In the genomic region with DNA sequence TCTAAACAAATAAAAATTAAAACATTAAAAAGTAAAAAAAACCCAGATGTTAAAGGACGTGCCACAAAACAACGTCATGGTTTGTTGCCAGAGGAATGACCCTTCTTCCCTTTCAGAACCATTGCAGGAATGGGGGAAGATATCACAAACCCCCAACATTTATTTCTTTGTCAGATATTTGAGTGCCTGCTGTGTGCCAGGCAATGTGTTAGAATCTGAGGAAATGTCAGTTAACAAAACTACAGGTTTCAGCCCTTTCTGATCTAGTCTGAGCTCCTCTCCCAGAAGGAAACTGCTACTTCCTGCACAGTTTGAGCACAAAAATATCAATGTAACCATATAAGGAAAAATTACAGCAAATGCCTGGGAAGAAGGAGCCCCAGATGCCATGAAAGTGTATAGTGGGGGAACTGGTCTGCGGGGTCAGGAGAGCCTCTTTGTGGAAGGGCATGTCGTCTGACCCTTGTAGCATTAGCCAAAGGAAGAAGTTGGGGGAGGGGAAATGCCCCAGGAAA, we compare ENCODE assay signal across 29 cellular contexts. TPM values are rescaled to one million over a fixed set of nuclear protein-coding genes. Genes with fewer than 3 reads are reported as not detected.
DNase-seq lines count a peak whose midpoint lies in the region; ATAC-seq, FAIRE-seq and TF ChIP-seq lines count a peak whose summit lies in the region.
"Had no signal": no experiment of that assay in that cellular context is flagged by ENCODE, and none has a peak within 500 bp of the region (broad histone marks: within the 10 kb centered on the region; RNA-seq: fewer than 3 reads in every experiment).

No MANE protein-coding gene starts in this region.

- H3K56ac ChIP-seq in IMR-90 (ENCODE audit: extremely low read depth, insufficient read depth, low read length) = peak overlapping the region; percentile 57

- 0 out of 2 replicates have a peak, but pooled peaks have one; percentile 47 for ATAC-seq in IMR-90 (ENCODE audit: low read depth)
- ATAC-seq: gastrocnemius medialis, natural killer cell had no signal

- H3K4me3 ChIP-seq in IMR-90 (ENCODE audit: insufficient read depth, low read depth, low read length) (no peak overlapping the region), small intestine (ENCODE audit: low read depth in 1 of 2, low read length in 2 of 2) (no peak overlapping the region)
- H3K4me3 ChIP-seq: adrenal gland, esophagus muscularis mucosa, gastrocnemius medialis, left ventricle myocardium inferior, MG63, right atrium auricular region, stomach, tibial artery had no signal

- peak overlapping the region; percentile 5; the same call in 1 of the 2 replicates for H3K18ac ChIP-seq in IMR-90 (ENCODE audit: low read depth, low read length)

- TF ChIP-seq RAD21 in IMR-90 (IDR thresholded peaks at IDR 0.05; ENCODE audit: low read length) = no peak

- no peak for TF ChIP-seq POLR2A in IMR-90 (IDR thresholded peaks at IDR 0.05; ENCODE audit: low read depth, low read length)

- H4K91ac ChIP-seq in IMR-90 (ENCODE audit: insufficient read depth, low read depth, low read length) = peak overlapping the region; percentile 86

- H2BK20ac ChIP-seq in IMR-90 (ENCODE audit: low read depth, low read length) = peak overlapping the region; percentile 90; the same call in 1 of the 2 replicates

- H3K4me1 ChIP-seq in IMR-90 (ENCODE audit: control insufficient read depth, insufficient read depth, low read length) (peaks cover 5% of the 10 kb centered on the region), small intestine (ENCODE audit: control insufficient read depth in 2 of 2, insufficient read depth in 1 of 2, low read depth in 1 of 2, low read length in 1 of 2) (peaks cover 0 to 2% of the 10 kb centered on the region in 2 donors)
- H3K4me1 ChIP-seq: gastrocnemius medialis, parathyroid adenoma, tibial artery had no signal

- H2AFZ ChIP-seq in IMR-90 (replicated peaks; ENCODE audit: low read length, poor library complexity) = peak overlapping the region; percentile 82
- H2AFZ ChIP-seq: parathyroid adenoma had no signal

- CTCF ChIA-PET in activated naive CD4-positive, alpha-beta T cell treated with anti-CD3 and anti-CD28 coated beads, Interleukin-2, amount 10 ng/mL, durations not matched to agents 7 days and 5 days (lab: Charles Lee) = interaction anchor here (0.7 to 3.2 kb wide), 6 partner anchors 9 to 160 kb away, joined by 3 to 14 read pairs (median 4); a partner anchor contains a TSS
- CTCF ChIA-PET in activated naive CD4-positive, alpha-beta T cell treated with anti-CD3 and anti-CD28 coated beads for 36 hours (lab: Charles Lee) = interaction anchor here (0.7 to 1.2 kb wide), 2 partner anchors 9 to 20 kb away, joined by 3 read pairs; no protein-coding TSS in a partner anchor
- CTCF ChIA-PET in IMR-90 (lab: Yijun Ruan, JAX) = no interaction called here

- H4K5ac ChIP-seq in IMR-90 (ENCODE audit: low read depth, low read length) = peak overlapping the region; percentile 41

- peak overlapping the region; percentile 88; the same call in 1 of the 2 replicates for H3K23ac ChIP-seq in IMR-90 (ENCODE audit: low read depth, low read length)

- H3K14ac ChIP-seq in IMR-90 (replicated peaks; ENCODE audit: low read depth, low read length) = peak overlapping the region; percentile 91

- no peak for FAIRE-seq in small intestine (lab: Jason Lieb, UNC)
- FAIRE-seq: islet of Langerhans had no signal

- peak overlapping the region; percentile 79 to 93 for H4K8ac ChIP-seq in IMR-90 (ENCODE audit: low read depth in 2 of 2, low read length in 2 of 2)

- H3K9me3 ChIP-seq in IMR-90 (ENCODE audit: control insufficient read depth, insufficient read depth, low read length) = no peaks in the 10 kb centered on the region
- no peaks in the 10 kb centered on the region for H3K9me3 ChIP-seq in small intestine (ENCODE audit: control insufficient read depth, low read depth)
- H3K9me3 ChIP-seq: adrenal gland, esophagus muscularis mucosa, gastrocnemius medialis, left ventricle myocardium inferior, MG63, right atrium auricular region, stomach, tibial artery had no signal

- H3K9ac ChIP-seq in IMR-90 (ENCODE audit: low read depth, low read length) = peak overlapping the region; percentile 3; the same call in 1 of the 2 replicates
- H3K9ac ChIP-seq: parathyroid adenoma had no signal

- intact Hi-C loops in activated naive CD4-positive, alpha-beta T cell treated with anti-CD3 and anti-CD28 coated beads for 36 hours (cut with micrococcal nuclease) = no loop called here
- intact Hi-C loops in IMR-90 (cut with micrococcal nuclease) = no loop called here
- intact Hi-C loops in activated T-helper 2 cell treated with anti-CD3 and anti-CD28 coated beads, Interferon-gamma antibody, Interleukin-2, Interleukin-4, amounts not matched to agents 10 μg/mL and 5 μg/mL and 100 μg/mL, durations not matched to agents 14 hours and 24 hours and 36 hours (cut with micrococcal nuclease) = no loop called here

- H3K4me2 ChIP-seq in IMR-90 (ENCODE audit: low read depth, low read length) = no peak overlapping the region

- TF ChIP-seq CTCF in IMR-90 (conservative IDR thresholded peaks at IDR 0.05; ENCODE audit: low read depth, low read length) = no peak
- no peak for TF ChIP-seq CTCF in nephron progenitor cell (IDR thresholded peaks at IDR 0.05)

- H2AK9ac ChIP-seq in IMR-90 (replicated peaks; ENCODE audit: low read depth, low read length, poor library complexity) = peak overlapping the region; percentile 68

- peak overlapping the region; percentile 43 for H2BK5ac ChIP-seq in IMR-90 (ENCODE audit: low read depth, low read length, poor library complexity, severe bottlenecking)

- no peaks in the 10 kb centered on the region for H4K20me1 ChIP-seq in IMR-90 (ENCODE audit: insufficient read depth, low read length)

- peaks cover 28% of the 10 kb centered on the region for H3K4me1 Mint-ChIP-seq in activated naive CD4-positive, alpha-beta T cell treated with anti-CD3 and anti-CD28 coated beads, Interleukin-2, amount 10 ng/mL, durations not matched to agents 7 days and 5 days
- peaks cover 17% of the 10 kb centered on the region for H3K4me1 Mint-ChIP-seq in activated naive CD4-positive, alpha-beta T cell treated with anti-CD3 and anti-CD28 coated beads for 36 hours (ENCODE audit: low read depth)
- H3K4me1 Mint-ChIP-seq in activated T-helper 2 cell treated with anti-CD3 and anti-CD28 coated beads, Interferon-gamma antibody, Interleukin-2, Interleukin-4, amounts not matched to agents 10 μg/mL and 5 μg/mL and 100 μg/mL, durations not matched to agents 14 hours and 24 hours and 36 hours (ENCODE audit: low read depth) = peaks cover 11% of the 10 kb centered on the region
- H3K4me1 Mint-ChIP-seq in nephron progenitor cell = peaks cover 17% of the 10 kb centered on the region
- H3K4me1 Mint-ChIP-seq: natural killer cell had no signal

- DNase-seq in activated naive CD4-positive, alpha-beta T cell treated with anti-CD3 and anti-CD28 coated beads, Interleukin-2, amount 10 ng/mL, durations not matched to agents 7 days and 5 days = no peak
- no peak for DNase-seq in activated naive CD4-positive, alpha-beta T cell treated with anti-CD3 and anti-CD28 coated beads for 36 hours
- DNase-seq in IMR-90 = no peak
- DNase-seq in activated T-helper 2 cell treated with anti-CD3 and anti-CD28 coated beads, Interferon-gamma antibody, Interleukin-2, Interleukin-4, amounts not matched to agents 10 μg/mL and 5 μg/mL and 100 μg/mL, durations not matched to agents 14 hours and 24 hours and 36 hours (ENCODE audit: low spot score) = no peak
- DNase-seq in nephron progenitor cell = no peak
- no peak for DNase-seq in small intestine
- no peak for DNase-seq in iPS-NIHi11 (ENCODE audit: low spot score)
- DNase-seq in HuH-7 (ENCODE audit: low spot score) = no peak
- DNase-seq: ACHN; activated CD4-positive, CD25-positive, alpha-beta regulatory T cell treated with anti-CD3 and anti-CD28 coated beads, Interleukin-2, amount 50 U/mL, for 72 hours; adrenal gland; brain microvascular endothelial cell; C1 segment of cervical spinal cord; effector memory CD4-positive, alpha-beta T cell; gastrocnemius medialis; left ventricle myocardium inferior; MG63; midbrain; natural killer cell; NCI-H1417 treated with DMSO at 0.1 percent for 48 hours; NCI-H2081 treated with DMSO at 0.1 percent for 48 hours; NCI-H82; stimulated activated CD4-positive, alpha-beta T cell treated with anti-CD3 and anti-CD28 coated beads, Interleukin-15, amount 100 ng/mL, for 24 hours; stomach; tibial artery had no signal

- peak overlapping the region; percentile 53 for H3K27ac Mint-ChIP-seq in activated naive CD4-positive, alpha-beta T cell treated with anti-CD3 and anti-CD28 coated beads, Interleukin-2, amount 10 ng/mL, durations not matched to agents 7 days and 5 days
- no peak overlapping the region for H3K27ac Mint-ChIP-seq in activated naive CD4-positive, alpha-beta T cell treated with anti-CD3 and anti-CD28 coated beads for 36 hours
- peak overlapping the region; percentile 31 for H3K27ac Mint-ChIP-seq in activated T-helper 2 cell treated with anti-CD3 and anti-CD28 coated beads, Interferon-gamma antibody, Interleukin-2, Interleukin-4, amounts not matched to agents 10 μg/mL and 5 μg/mL and 100 μg/mL, durations not matched to agents 14 hours and 24 hours and 36 hours
- peak overlapping the region; percentile 65 for H3K27ac Mint-ChIP-seq in nephron progenitor cell
- H3K27ac Mint-ChIP-seq: natural killer cell had no signal

- H2BK15ac ChIP-seq in IMR-90 (ENCODE audit: low read depth, low read length) = peak overlapping the region; percentile 92; the same call in 1 of the 3 replicates

- H3K9me3 Mint-ChIP-seq in activated naive CD4-positive, alpha-beta T cell treated with anti-CD3 and anti-CD28 coated beads, Interleukin-2, amount 10 ng/mL, durations not matched to agents 7 days and 5 days = no peaks in the 10 kb centered on the region
- no peaks in the 10 kb centered on the region for H3K9me3 Mint-ChIP-seq in activated naive CD4-positive, alpha-beta T cell treated with anti-CD3 and anti-CD28 coated beads for 36 hours
- H3K9me3 Mint-ChIP-seq in activated T-helper 2 cell treated with anti-CD3 and anti-CD28 coated beads, Interferon-gamma antibody, Interleukin-2, Interleukin-4, amounts not matched to agents 10 μg/mL and 5 μg/mL and 100 μg/mL, durations not matched to agents 14 hours and 24 hours and 36 hours = no peaks in the 10 kb centered on the region
- no peaks in the 10 kb centered on the region for H3K9me3 Mint-ChIP-seq in nephron progenitor cell
- H3K9me3 Mint-ChIP-seq: natural killer cell had no signal

- no peaks in the 10 kb centered on the region for H3K27me3 Mint-ChIP-seq in activated naive CD4-positive, alpha-beta T cell treated with anti-CD3 and anti-CD28 coated beads, Interleukin-2, amount 10 ng/mL, durations not matched to agents 7 days and 5 days
- H3K27me3 Mint-ChIP-seq in activated naive CD4-positive, alpha-beta T cell treated with anti-CD3 and anti-CD28 coated beads for 36 hours (ENCODE audit: low read depth) = no peaks in the 10 kb centered on the region
- no peaks in the 10 kb centered on the region for H3K27me3 Mint-ChIP-seq in activated T-helper 2 cell treated with anti-CD3 and anti-CD28 coated beads, Interferon-gamma antibody, Interleukin-2, Interleukin-4, amounts not matched to agents 10 μg/mL and 5 μg/mL and 100 μg/mL, durations not matched to agents 14 hours and 24 hours and 36 hours (ENCODE audit: low read depth)
- no peaks in the 10 kb centered on the region for H3K27me3 Mint-ChIP-seq in nephron progenitor cell (ENCODE audit: low read depth, poor library complexity)

- H2BK120ac ChIP-seq in IMR-90 (ENCODE audit: low read depth, low read length) = peak overlapping the region; percentile 85

- no CpG with 5 or more reads among the region's 4 CpGs for WGBS in IMR-90 (ENCODE audit: extremely low coverage in 2 of 2, insufficient read length in 1 of 2), 2 experiments
- WGBS in small intestine, 3 donors = 63 to 84% (median 83%) methylated on average over 4 of the region's 4 CpGs

- H3K36me3 ChIP-seq in IMR-90 (ENCODE audit: control insufficient read depth, insufficient read depth, low read length) = peaks cover 11% of the 10 kb centered on the region; the same call in 1 of the 2 replicates
- H3K36me3 ChIP-seq in small intestine (ENCODE audit: control insufficient read depth in 2 of 2, insufficient read depth in 2 of 2, low read length in 2 of 2) = peaks cover 2 to 6% of the 10 kb centered on the region in 2 donors
- H3K36me3 ChIP-seq: brain microvascular endothelial cell had no signal

- POLR2A ChIA-PET in IMR-90 (lab: Charles Lee; ENCODE audit: unreplicated experiment) = interaction anchor here (0.6 to 0.7 kb wide), 2 partner anchors 13 to 28 kb away, joined by 4 to 12 read pairs; no protein-coding TSS in a partner anchor

- in situ Hi-C loops in IMR-90 (cut with MboI; ENCODE audit: low sequenced_read_pairs) = no loop called here

- H3K79me1 ChIP-seq in IMR-90 (ENCODE audit: low read depth in 1 of 2, low read length in 2 of 2) = no peaks in the 10 kb centered on the region

- peaks cover 22% of the 10 kb centered on the region for H3K36me3 Mint-ChIP-seq in activated naive CD4-positive, alpha-beta T cell treated with anti-CD3 and anti-CD28 coated beads, Interleukin-2, amount 10 ng/mL, durations not matched to agents 7 days and 5 days
- peaks cover 11% of the 10 kb centered on the region for H3K36me3 Mint-ChIP-seq in activated naive CD4-positive, alpha-beta T cell treated with anti-CD3 and anti-CD28 coated beads for 36 hours (ENCODE audit: low read depth)
- peaks cover 35% of the 10 kb centered on the region for H3K36me3 Mint-ChIP-seq in activated T-helper 2 cell treated with anti-CD3 and anti-CD28 coated beads, Interferon-gamma antibody, Interleukin-2, Interleukin-4, amounts not matched to agents 10 μg/mL and 5 μg/mL and 100 μg/mL, durations not matched to agents 14 hours and 24 hours and 36 hours (ENCODE audit: low read depth)
- peaks cover 20% of the 10 kb centered on the region for H3K36me3 Mint-ChIP-seq in nephron progenitor cell (ENCODE audit: low read depth)
- H3K36me3 Mint-ChIP-seq: natural killer cell had no signal

- BruUV-seq in IMR-90 (replicated peaks; lab: Mats Ljungman, UMichigan) = no TSS peak

- peaks cover 16% of the 10 kb centered on the region for H3K9me1 ChIP-seq in IMR-90 (ENCODE audit: insufficient read depth, low read length)

- H3K4ac ChIP-seq in IMR-90 (ENCODE audit: low read depth, low read length) = peak overlapping the region; percentile 85

- H3K27ac ChIP-seq in IMR-90 (ENCODE audit: insufficient read depth, low read length) (0 out of 2 replicates have a peak overlapping the region, but pooled peaks have one; percentile 40), small intestine (ENCODE audit: low read depth in 1 of 2, low read length in 1 of 2) (no peak overlapping the region)
- H3K27ac ChIP-seq: brain microvascular endothelial cell, esophagus muscularis mucosa, gastrocnemius medialis, left ventricle myocardium inferior, parathyroid adenoma, right atrium auricular region, stomach, tibial artery had no signal

- dilution Hi-C loops in IMR-90 (cut with HindIII; ENCODE audit: low sequenced_read_pairs, unreplicated experiment) = no loop called here

- peak overlapping the region; percentile 20 for H2AK5ac ChIP-seq in IMR-90 (ENCODE audit: low read depth, low read length)

- no peak overlapping the region for H3K4me3 Mint-ChIP-seq in activated naive CD4-positive, alpha-beta T cell treated with anti-CD3 and anti-CD28 coated beads, Interleukin-2, amount 10 ng/mL, durations not matched to agents 7 days and 5 days
- H3K4me3 Mint-ChIP-seq in activated naive CD4-positive, alpha-beta T cell treated with anti-CD3 and anti-CD28 coated beads for 36 hours = no peak overlapping the region
- no peak overlapping the region for H3K4me3 Mint-ChIP-seq in activated T-helper 2 cell treated with anti-CD3 and anti-CD28 coated beads, Interferon-gamma antibody, Interleukin-2, Interleukin-4, amounts not matched to agents 10 μg/mL and 5 μg/mL and 100 μg/mL, durations not matched to agents 14 hours and 24 hours and 36 hours (ENCODE audit: low read depth)
- no peak overlapping the region for H3K4me3 Mint-ChIP-seq in nephron progenitor cell
- H3K4me3 Mint-ChIP-seq: natural killer cell had no signal

- H3K27me3 ChIP-seq in IMR-90 (ENCODE audit: control insufficient read depth, insufficient read depth, low read length) (no peaks in the 10 kb centered on the region), small intestine (ENCODE audit: control insufficient read depth in 2 of 2, insufficient read depth in 2 of 2, low read length in 2 of 2) (no peaks in the 10 kb centered on the region)
- H3K27me3 ChIP-seq: adrenal gland, brain microvascular endothelial cell, esophagus muscularis mucosa, gastrocnemius medialis, MG63, right atrium auricular region, stomach, tibial artery had no signal

RNA-seq across cellular contexts. Expression of a gene that starts 7.1 kb away (rescaled TPM):
- not detected for total RNA-seq in activated naive CD4-positive, alpha-beta T cell treated with anti-CD3 and anti-CD28 coated beads for 36 hours
- not detected in 2 replicates for total RNA-seq in IMR-90 (2012; rRNA removed)
- not detected in 2 replicates for polyA plus RNA-seq in IMR-90 (2012; rRNA removed)
- not detected in 2 replicates for polyA plus RNA-seq in IMR-90 (2012; cell fraction: cytosol; rRNA removed)
- polyA plus RNA-seq in IMR-90 (2012; cell fraction: nucleus; rRNA removed; ENCODE audit: low replicate concordance) = not detected in 2 replicates
- total RNA-seq in activated T-helper 2 cell treated with anti-CD3 and anti-CD28 coated beads, Interferon-gamma antibody, Interleukin-2, Interleukin-4, amounts not matched to agents 10 μg/mL and 5 μg/mL and 100 μg/mL, durations not matched to agents 14 hours and 24 hours and 36 hours = 0.48 and 0.57 TPM in 2 replicates
- polyA plus RNA-seq in small intestine = 100 to 1,000 TPM in 2 of 3 donors, 10 to 100 TPM in 1; 33.6 to 258 (median 137) TPM
- total RNA-seq: left ventricle myocardium inferior had no signal

RNA-seq across cellular contexts. Expression of a gene that starts 9.7 kb away (rescaled TPM):
- 10 to 100 TPM; 20.8 to 22.2 TPM for total RNA-seq in activated naive CD4-positive, alpha-beta T cell treated with anti-CD3 and anti-CD28 coated beads for 36 hours
- total RNA-seq in IMR-90 (2012; rRNA removed) = 3.0 and 3.3 TPM in 2 replicates
- 4.9 and 5.5 TPM in 2 replicates for polyA plus RNA-seq in IMR-90 (2012; rRNA removed)
- 4.6 and 7.1 TPM in 2 replicates for polyA plus RNA-seq in IMR-90 (2012; cell fraction: cytosol; rRNA removed)
- 4.6 and 11.7 TPM in 2 replicates for polyA plus RNA-seq in IMR-90 (2012; cell fraction: nucleus; rRNA removed; ENCODE audit: low replicate concordance)
- total RNA-seq in activated T-helper 2 cell treated with anti-CD3 and anti-CD28 coated beads, Interferon-gamma antibody, Interleukin-2, Interleukin-4, amounts not matched to agents 10 μg/mL and 5 μg/mL and 100 μg/mL, durations not matched to agents 14 hours and 24 hours and 36 hours = 26.4 and 31.6 TPM in 2 replicates
- 1 to 10 TPM; 3.5 to 9.2 (median 4.0) TPM for polyA plus RNA-seq in small intestine

RNA-seq across cellular contexts. Expression of a gene that starts 27.9 kb away (rescaled TPM):
- total RNA-seq in activated naive CD4-positive, alpha-beta T cell treated with anti-CD3 and anti-CD28 coated beads for 36 hours = 10 to 100 TPM; 25.3 to 25.7 TPM
- total RNA-seq in IMR-90 (2012; rRNA removed) = 6.1 and 7.2 TPM in 2 replicates
- 11.8 TPM in 2 replicates for polyA plus RNA-seq in IMR-90 (2012; rRNA removed)
- polyA plus RNA-seq in IMR-90 (2012; cell fraction: cytosol; rRNA removed) = 4.6 and 5.6 TPM in 2 replicates
- polyA plus RNA-seq in IMR-90 (2012; cell fraction: nucleus; rRNA removed; ENCODE audit: low replicate concordance) = 8.8 and 20.4 TPM in 2 replicates
- 38.6 and 39.6 TPM in 2 replicates for total RNA-seq in activated T-helper 2 cell treated with anti-CD3 and anti-CD28 coated beads, Interferon-gamma antibody, Interleukin-2, Interleukin-4, amounts not matched to agents 10 μg/mL and 5 μg/mL and 100 μg/mL, durations not matched to agents 14 hours and 24 hours and 36 hours
- polyA plus RNA-seq in small intestine = 1 to 10 TPM; 2.2 to 4.9 (median 3.8) TPM

RNA-seq across cellular contexts. Expression of a gene that starts 29.4 kb away (rescaled TPM):
- under 1 TPM; 0.12 to 0.31 TPM for total RNA-seq in activated naive CD4-positive, alpha-beta T cell treated with anti-CD3 and anti-CD28 coated beads for 36 hours
- under 0.01 TPM in 2 replicates for total RNA-seq in IMR-90 (2012; rRNA removed)
- polyA plus RNA-seq in IMR-90 (2012; rRNA removed) (0.20 and 0.26 TPM in 2 replicates), small intestine (under 1 TPM in 2 of 3 donors, not detected in 1; 0.27 to 0.73 TPM)
- 0.12 and 0.19 TPM in 2 replicates for polyA plus RNA-seq in IMR-90 (2012; cell fraction: cytosol; rRNA removed)
- 0.73 and 0.85 TPM in 2 replicates for polyA plus RNA-seq in IMR-90 (2012; cell fraction: nucleus; rRNA removed; ENCODE audit: low replicate concordance)
- total RNA-seq in activated T-helper 2 cell treated with anti-CD3 and anti-CD28 coated beads, Interferon-gamma antibody, Interleukin-2, Interleukin-4, amounts not matched to agents 10 μg/mL and 5 μg/mL and 100 μg/mL, durations not matched to agents 14 hours and 24 hours and 36 hours = 0.11 and 0.16 TPM in 2 replicates
- total RNA-seq: gastrocnemius medialis had no signal

RNA-seq across cellular contexts. Expression of a gene that starts 56.8 kb away (rescaled TPM):
- total RNA-seq in activated naive CD4-positive, alpha-beta T cell treated with anti-CD3 and anti-CD28 coated beads for 36 hours = 10 to 100 TPM; 24.5 to 25.2 TPM
- 8.1 and 9.1 TPM in 2 replicates for total RNA-seq in IMR-90 (2012; rRNA removed)
- polyA plus RNA-seq in IMR-90 (2012; rRNA removed) = 12.8 and 15.3 TPM in 2 replicates
- 6.9 and 8.2 TPM in 2 replicates for polyA plus RNA-seq in IMR-90 (2012; cell fraction: cytosol; rRNA removed)
- 64.4 and 75.1 TPM in 2 replicates for polyA plus RNA-seq in IMR-90 (2012; cell fraction: nucleus; rRNA removed; ENCODE audit: low replicate concordance)
- 29.8 and 35.5 TPM in 2 replicates for total RNA-seq in activated T-helper 2 cell treated with anti-CD3 and anti-CD28 coated beads, Interferon-gamma antibody, Interleukin-2, Interleukin-4, amounts not matched to agents 10 μg/mL and 5 μg/mL and 100 μg/mL, durations not matched to agents 14 hours and 24 hours and 36 hours
- 10 to 100 TPM; 12.3 to 24.4 (median 14.3) TPM for polyA plus RNA-seq in small intestine
